1 cellular context compared by ENCODE assay signal in genomic region chr5:108924457-108924961, GRCh38.
TF ChIP-seq lines count a peak whose summit lies in the region.

No MANE protein-coding gene starts in this region.

TF ChIP-seq in GM12878, 131 proteins besides CTCF, POLR2A, EP300 and RAD21 (continued from another document):
- TF ChIP-seq PKNOX1 (IDR thresholded peaks at IDR 0.05) (no peak), CBFB (IDR thresholded peaks at IDR 0.05; ENCODE audit: low read depth) (no peak), POLR2AphosphoS5 (IDR thresholded peaks at IDR 0.05; ENCODE audit: low read length) (no peak), FOS (IDR thresholded peaks at IDR 0.05; ENCODE audit: borderline replicate concordance, extremely low read depth, insufficient read length) (no peak)
- TF ChIP-seq, protein P1, sequence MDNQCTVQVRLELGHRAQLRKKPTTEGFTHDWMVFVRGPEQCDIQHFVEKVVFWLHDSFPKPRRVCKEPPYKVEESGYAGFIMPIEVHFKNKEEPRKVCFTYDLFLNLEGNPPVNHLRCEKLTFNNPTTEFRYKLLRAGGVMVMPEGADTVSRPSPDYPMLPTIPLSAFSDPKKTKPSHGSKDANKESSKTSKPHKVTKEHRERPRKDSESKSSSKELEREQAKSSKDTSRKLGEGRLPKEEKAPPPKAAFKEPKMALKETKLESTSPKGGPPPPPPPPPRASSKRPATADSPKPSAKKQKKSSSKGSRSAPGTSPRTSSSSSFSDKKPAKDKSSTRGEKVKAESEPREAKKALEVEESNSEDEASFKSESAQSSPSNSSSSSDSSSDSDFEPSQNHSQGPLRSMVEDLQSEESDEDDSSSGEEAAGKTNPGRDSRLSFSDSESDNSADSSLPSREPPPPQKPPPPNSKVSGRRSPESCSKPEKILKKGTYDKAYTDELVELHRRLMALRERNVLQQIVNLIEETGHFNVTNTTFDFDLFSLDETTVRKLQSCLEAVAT (IDR thresholded peaks at IDR 0.05), result peak; percentile 67; the same call in 1 of the 2 replicates
